ENCODE assay signal across 27 cellular contexts in the genomic region with DNA sequence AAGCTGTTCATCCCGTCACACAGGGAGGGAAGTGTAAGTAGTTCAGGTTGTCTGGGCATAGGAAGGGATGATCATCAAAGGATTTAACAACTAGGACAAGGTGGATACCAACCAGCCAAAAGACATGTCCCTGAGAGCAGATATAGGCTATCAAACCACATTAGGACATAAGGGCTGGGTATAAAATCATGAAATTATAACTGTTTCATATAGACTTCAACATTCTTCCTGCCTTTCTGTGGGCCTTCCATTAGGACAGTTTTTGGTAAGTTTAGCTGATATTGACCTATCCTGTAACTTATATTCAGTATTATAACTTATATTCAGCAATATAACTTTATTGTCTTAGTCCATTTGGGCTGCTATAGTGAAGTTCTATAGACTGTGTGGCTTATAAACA.
"Had no signal": no experiment of that assay in that cellular context is flagged by ENCODE, and none has a peak within 500 bp of the region (broad histone marks: within the 10 kb centered on the region; RNA-seq: fewer than 3 reads in every experiment).

No MANE protein-coding gene starts in this region.

- H3K36me3 ChIP-seq: suprapubic skin, thoracic aorta, tibial artery, tibial nerve, transverse colon, upper lobe of left lung, upper lobe of right lung, uterus, vagina had no signal

- H3K9me3 ChIP-seq: testis, thyroid gland had no signal

- H3K27ac ChIP-seq: stomach, suprapubic skin, testis, thoracic aorta, thyroid gland, tibial artery, tibial nerve, transverse colon, upper lobe of left lung, upper lobe of right lung, uterus, vagina had no signal

- H3K4me1 ChIP-seq: stomach, suprapubic skin, testis, thyroid gland, tibial artery, tibial nerve, transverse colon, upper lobe of left lung, upper lobe of right lung, uterus, vagina had no signal

- FAIRE-seq: urothelium cell line had no signal

- H3K4me3 ChIP-seq: stomach, suprapubic skin, testis, thoracic aorta, thyroid gland, tibial artery, tibial nerve, transverse colon, upper lobe of left lung, upper lobe of right lung, uterus, vagina had no signal

- H3K27me3 ChIP-seq: stomach, suprapubic skin, testis, thyroid gland, tibial artery, tibial nerve, transverse colon, upper lobe of left lung, upper lobe of right lung, uterus, vagina had no signal

- ATAC-seq: stimulated activated effector memory CD8-positive, alpha-beta T cell treated with anti-CD3 and anti-CD28 coated beads, Interleukin-12 subunit alpha, Interleukin-12 subunit beta, amount 100 ng/mL, for 72 hours; stimulated activated memory B cell treated with anti-CD40 and anti-IgM and Interleukin-4, amounts not matched to agents 10 μg/mL and 1 μg/mL and 100 μg/mL, for 72 hours; stimulated activated naive B cell treated with anti-CD40 and anti-IgM and Interleukin-4, amounts not matched to agents 10 μg/mL and 1 μg/mL and 100 μg/mL, for 72 hours; stimulated activated naive CD8-positive, alpha-beta T cell treated with anti-CD3 and anti-CD28 coated beads, Interleukin-15, amount 100 ng/mL, for 72 hours; stimulated activated naive CD8-positive, alpha-beta T cell treated with anti-CD3 and anti-CD28 coated beads, Interleukin-15, Interleukin-2, amounts not matched to agents 100 U/mL and 50 U/mL, for 24 hours; upper lobe of right lung had no signal

- DNase-seq: stimulated activated CD4-positive, alpha-beta T cell treated with anti-CD3 and anti-CD28 coated beads, Interleukin-2, amount 100 ng/mL, for 48 hours; stimulated activated CD4-positive, alpha-beta T cell treated with anti-CD3 and anti-CD28 coated beads, Interleukin-4, amount 100 ng/mL, for 1 hour; stimulated activated CD4-positive, alpha-beta T cell treated with anti-CD3 and anti-CD28 coated beads, Interleukin-4, amount 100 ng/mL, for 24 hours; stimulated activated CD4-positive, alpha-beta T cell treated with anti-CD3 and anti-CD28 coated beads, Interleukin-4, amount 100 ng/mL, for 4 hours; stimulated activated CD8-positive, alpha-beta memory T cell treated with anti-CD3 and anti-CD28 coated beads, Interleukin-4, amount 100 ng/mL, for 48 hours; stimulated activated naive B cell treated with anti-CD40 and anti-IgM and Interleukin-4, amounts not matched to agents 10 μg/mL and 1 μg/mL and 100 μg/mL, for 72 hours; stimulated activated naive CD4-positive, alpha-beta T cell; stimulated activated naive CD4-positive, alpha-beta T cell treated with Interleukin-2 at 50 U/mL for 16 hours; stimulated activated naive CD8-positive, alpha-beta T cell treated with anti-CD3 and anti-CD28 coated beads, Interleukin-15, amount 100 ng/mL, for 72 hours; stimulated activated naive CD8-positive, alpha-beta T cell treated with anti-CD3 and anti-CD28 coated beads, Interleukin-15, Interleukin-2, amounts not matched to agents 100 U/mL and 50 U/mL, for 24 hours; stomach; substantia nigra; testis; thyroid gland; tibial artery; transverse colon; trophoblast cell; upper lobe of left lung; upper lobe of right lung; uterus had no signal
